Comparison of ENCODE assay signal across 24 cellular contexts in genomic region chr3:152937234-152937633, GRCh38.
DNase-seq lines count a peak whose midpoint lies in the region; ATAC-seq, FAIRE-seq and TF ChIP-seq lines count a peak whose summit lies in the region.
"Had no signal": no experiment of that assay in that cellular context is flagged by ENCODE, and none has a peak within 500 bp of the region (broad histone marks: within the 10 kb centered on the region; RNA-seq: fewer than 3 reads in every experiment).

No MANE protein-coding gene starts in this region.

- H3K27ac ChIP-seq in kidney (ENCODE audit: low read depth in 2 of 2, low read length in 2 of 2) (no peak overlapping the region), left lung (no peak overlapping the region), lower lobe of right lung (no peak overlapping the region)
- H3K27ac ChIP-seq: sigmoid colon had no signal

- H3K36me3 Mint-ChIP-seq in chondrocyte (ENCODE audit: low read depth) = no peaks in the 10 kb centered on the region
- H3K36me3 Mint-ChIP-seq: CD4-positive, CD25-positive, alpha-beta regulatory T cell had no signal

- H3K27me3 ChIP-seq in left lung (no peaks in the 10 kb centered on the region), lower lobe of right lung (ENCODE audit: low read depth) (no peaks in the 10 kb centered on the region)
- H3K27me3 ChIP-seq: sigmoid colon had no signal

- no peak for DNase-seq in AG09319 (ENCODE audit: extremely low read depth, low read depth)
- DNase-seq in chondrocyte (ENCODE audit: low spot score) = no peak
- no peak for DNase-seq in kidney
- DNase-seq in NCI-H526 treated with DMSO at 0.1 percent for 48 hours (lab: John Stamatoyannopoulos, UW) = no peak
- DNase-seq in left lung = no peak
- DNase-seq in lower lobe of right lung = no peak
- DNase-seq in T-helper 2 cell = no peak
- DNase-seq: ACHN; activated CD4-positive, alpha-beta T cell treated with anti-CD3 and anti-CD28 coated beads, Interleukin-2, amount 50 U/mL, for 48 hours; activated gamma-delta T cell treated with Interleukin-2 at 50 U/mL for 16 hours; amniotic stem cell; caudate nucleus; CD4-positive, CD25-positive, alpha-beta regulatory T cell; DMS153; GOT3; mammary epithelial cell; NCI-H1092; NCI-H2029 treated with DMSO at 0.1 percent for 48 hours; NCI-H446 treated with DMSO at 0.1 percent for 48 hours; occipital lobe; sigmoid colon had no signal

- peak; percentile 19; the same call in 1 of the 2 replicates for TF ChIP-seq RAD21 in Ishikawa (IDR thresholded peaks at IDR 0.05; ENCODE audit: low read depth)

- H3K4me1 ChIP-seq in kidney (ENCODE audit: control insufficient read depth in 1 of 2, insufficient read depth in 1 of 2, low read depth in 1 of 2, low read length in 2 of 2) = no peaks in the 10 kb centered on the region
- H3K4me1 ChIP-seq in left lung = no peaks in the 10 kb centered on the region
- no peaks in the 10 kb centered on the region for H3K4me1 ChIP-seq in lower lobe of right lung
- H3K4me1 ChIP-seq: sigmoid colon had no signal

- peaks cover 10% of the 10 kb centered on the region for H3K27me3 Mint-ChIP-seq in chondrocyte (ENCODE audit: low read depth)
- H3K27me3 Mint-ChIP-seq: CD4-positive, CD25-positive, alpha-beta regulatory T cell had no signal

- H3K4me3 Mint-ChIP-seq in chondrocyte (ENCODE audit: unreplicated experiment) = no peak overlapping the region
- H3K4me3 Mint-ChIP-seq: CD4-positive, CD25-positive, alpha-beta regulatory T cell had no signal

- no peak overlapping the region for H3K27ac Mint-ChIP-seq in chondrocyte (ENCODE audit: unreplicated experiment)
- H3K27ac Mint-ChIP-seq: CD4-positive, CD25-positive, alpha-beta regulatory T cell had no signal

- no peak overlapping the region for H3K4me3 ChIP-seq in kidney (ENCODE audit: low read length in 2 of 2)
- no peak overlapping the region for H3K4me3 ChIP-seq in left lung
- no peak overlapping the region for H3K4me3 ChIP-seq in lower lobe of right lung
- H3K4me3 ChIP-seq: sigmoid colon had no signal

- intact Hi-C loops in kidney (cut with DNase I) (no loop called here), left lung (cut with DNase I) (no loop called here), lower lobe of right lung (cut with DNase I) (no loop called here)

- no peak for FAIRE-seq in kidney (lab: Jason Lieb, UNC)
- FAIRE-seq: G401.6, RCC 7860 had no signal

- TF ChIP-seq EP300 in Ishikawa (IDR thresholded peaks at IDR 0.05; ENCODE audit: borderline replicate concordance) = no peak

- TF ChIP-seq CTCF in AG09319 (IDR thresholded peaks at IDR 0.05; ENCODE audit: low read depth, low read length) = peak; percentile 10
- peak; percentile 53 for TF ChIP-seq CTCF in chondrocyte (IDR thresholded peaks at IDR 0.05)
- peak; percentile 22 for TF ChIP-seq CTCF in kidney (IDR thresholded peaks at IDR 0.05; ENCODE audit: borderline replicate concordance, extremely low read depth, insufficient read depth)
- peak in 1 of 2 donors; percentile 15 for TF ChIP-seq CTCF in left lung (IDR thresholded peaks at IDR 0.05)
- no peak for TF ChIP-seq CTCF in lower lobe of right lung (IDR thresholded peaks at IDR 0.05)

- no peaks in the 10 kb centered on the region for H3K9me3 Mint-ChIP-seq in chondrocyte (ENCODE audit: low read depth)
- H3K9me3 Mint-ChIP-seq: CD4-positive, CD25-positive, alpha-beta regulatory T cell had no signal

- ATAC-seq in left lung (no peak), lower lobe of right lung (no peak)

- H3K36me3 ChIP-seq in kidney (ENCODE audit: control insufficient read depth in 1 of 2, insufficient read depth in 2 of 2, low read length in 2 of 2) (no peaks in the 10 kb centered on the region), left lung (no peaks in the 10 kb centered on the region), lower lobe of right lung (no peaks in the 10 kb centered on the region)
- H3K36me3 ChIP-seq: sigmoid colon had no signal

- no peak overlapping the region for H3K9ac ChIP-seq in kidney (ENCODE audit: low read length in 2 of 2)

- no peaks in the 10 kb centered on the region for H3K4me1 Mint-ChIP-seq in chondrocyte (ENCODE audit: low read depth)
- H3K4me1 Mint-ChIP-seq: CD4-positive, CD25-positive, alpha-beta regulatory T cell had no signal

- no peaks in the 10 kb centered on the region for H3K9me3 ChIP-seq in kidney (ENCODE audit: control insufficient read depth in 1 of 2, low read length in 2 of 2)
- no peaks in the 10 kb centered on the region for H3K9me3 ChIP-seq in left lung
- no peaks in the 10 kb centered on the region for H3K9me3 ChIP-seq in lower lobe of right lung
- H3K9me3 ChIP-seq: sigmoid colon had no signal

TF ChIP-seq in Ishikawa, 13 proteins besides CTCF, POLR2A, EP300 and RAD21:
- TF ChIP-seq YY1 (IDR thresholded peaks at IDR 0.05; ENCODE audit: low read depth) = no peak
- TF ChIP-seq EGR1 (IDR thresholded peaks at IDR 0.05) = no peak
- no peak for TF ChIP-seq CREB1 (IDR thresholded peaks at IDR 0.05; ENCODE audit: low read depth)
- no peak for TF ChIP-seq REST (IDR thresholded peaks at IDR 0.05; ENCODE audit: low read depth)
- no peak for TF ChIP-seq TCF12 (IDR thresholded peaks at IDR 0.05; ENCODE audit: low read depth)
- TF ChIP-seq NFIC (IDR thresholded peaks at IDR 0.05) = no peak
- TF ChIP-seq CEBPB (IDR thresholded peaks at IDR 0.05) = no peak
- no peak for TF ChIP-seq MAX (IDR thresholded peaks at IDR 0.05)
- TF ChIP-seq ZBTB7A (IDR thresholded peaks at IDR 0.05; ENCODE audit: low read depth) = no peak
- TF ChIP-seq TAF1 (IDR thresholded peaks at IDR 0.05; ENCODE audit: low read depth) = no peak
- no peak for TF ChIP-seq FOXM1 (IDR thresholded peaks at IDR 0.05; ENCODE audit: borderline replicate concordance, low read depth)
- TF ChIP-seq USF1 (IDR thresholded peaks at IDR 0.05) = no peak
- no peak for TF ChIP-seq TEAD4 (IDR thresholded peaks at IDR 0.05)
